9 cellular contexts compared by ENCODE assay signal in genomic region chr13:49097374-49097773, GRCh38.
DNase-seq lines count a peak whose midpoint lies in the region; ATAC-seq and TF ChIP-seq lines count a peak whose summit lies in the region.
"Had no signal": no experiment of that assay in that cellular context is flagged by ENCODE, and none has a peak within 500 bp of the region (broad histone marks: within the 10 kb centered on the region; RNA-seq: fewer than 3 reads in every experiment).

No MANE protein-coding gene starts in this region.

- peak; percentile 9 for DNase-seq in DMS53 (lab: John Stamatoyannopoulos, UW)
- no peak for DNase-seq in DMS53 treated with DMSO at 0.1 percent for 48 hours (lab: John Stamatoyannopoulos, UW; ENCODE audit: unreplicated experiment)
- peak in 1 of 2 donors; percentile 48 for DNase-seq in breast epithelium (ENCODE audit: low spot score in 2 of 2)
- DNase-seq in kidney tubule cell (ENCODE audit: low spot score), result peak; percentile 26
- DNase-seq in thoracic aorta (ENCODE audit: low spot score), result no peak
- DNase-seq in DMS79 (lab: John Stamatoyannopoulos, UW), result no peak
- DNase-seq in NCI-H446 (lab: John Stamatoyannopoulos, UW), result no peak
- DNase-seq: RPMI8226 had no signal

- H3K4me1 ChIP-seq in breast epithelium (peaks cover 6 to 8% of the 10 kb centered on the region in 2 donors), thoracic aorta (ENCODE audit: control insufficient read depth in 1 of 2, low read depth in 2 of 2) (peaks cover 28 to 30% of the 10 kb centered on the region in 2 donors)

- intact Hi-C loops in breast epithelium (cut with DNase I; ENCODE audit: low total_unique reads), result no loop called here

- H3K9me3 ChIP-seq in breast epithelium (no peaks in the 10 kb centered on the region), thoracic aorta (no peaks in the 10 kb centered on the region)

- no peak for TF ChIP-seq POLR2A in breast epithelium (IDR thresholded peaks at IDR 0.05)

- H3K27ac ChIP-seq in breast epithelium, result peak overlapping the region; percentile 68 to 82
- peak overlapping the region; percentile 56 to 70 for H3K27ac ChIP-seq in thoracic aorta

- H3K4me3 ChIP-seq in breast epithelium (no peak overlapping the region), thoracic aorta (no peak overlapping the region)

- ATAC-seq in thoracic aorta (ENCODE audit: insufficient number of reproducible peaks, low FRiP score, low read depth) (no peak), HG03135 (IDR thresholded peaks at IDR 0.05; ENCODE audit: unreplicated experiment) (no peak)

- TF ChIP-seq CTCF in breast epithelium (IDR thresholded peaks at IDR 0.05), result no peak
- no peak for TF ChIP-seq CTCF in thoracic aorta (IDR thresholded peaks at IDR 0.05)

- H3K36me3 ChIP-seq in breast epithelium, result no peaks in the 10 kb centered on the region
- no peaks in the 10 kb centered on the region for H3K36me3 ChIP-seq in thoracic aorta

- H3K27me3 ChIP-seq in breast epithelium (no peaks in the 10 kb centered on the region), thoracic aorta (replicated peaks; ENCODE audit: insufficient read depth) (no peaks in the 10 kb centered on the region)

Comparison
In these comparisons a context has a peak if more than half of its experiments do, and no peak if none do; other contexts are left out.
1. DNase-seq: peak in DMS53 (single experiment) and kidney tubule cell (single experiment); none in DMS53 treated with DMSO at 0.1 percent for 48 hours (single experiment), thoracic aorta (single experiment), DMS79 (single experiment) and NCI-H446 (0 of 2).